Comparison of ENCODE assay signal across 12 cellular contexts in the genomic region with DNA sequence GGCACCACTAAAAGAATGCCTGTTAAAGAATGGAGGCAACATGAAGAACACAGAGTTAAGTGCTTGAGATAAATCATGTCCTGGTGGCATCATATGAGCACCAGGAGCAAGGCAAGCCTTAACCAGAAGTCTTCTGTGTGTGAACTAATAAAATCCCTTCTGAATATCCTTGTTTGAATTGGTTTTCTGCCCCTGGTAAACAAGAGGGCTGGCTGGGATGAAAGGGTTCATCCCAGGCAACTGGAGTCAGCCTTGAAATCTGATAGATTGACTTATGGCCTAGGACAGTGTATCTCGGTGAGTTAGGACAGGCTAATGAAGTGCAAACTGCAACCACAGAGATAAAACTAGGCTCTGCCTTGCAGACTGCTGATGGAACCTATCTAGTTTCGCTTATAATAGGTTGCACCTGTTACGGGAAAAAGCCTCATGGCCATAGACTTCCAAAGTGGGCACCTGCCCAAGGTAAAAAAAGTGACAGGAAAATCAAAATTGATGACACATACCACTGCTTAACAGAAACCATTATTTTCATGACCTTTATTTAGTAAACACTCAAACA.
"Had no signal": no experiment of that assay in that cellular context is flagged by ENCODE, and none has a peak within 500 bp of the region (broad histone marks: within the 10 kb centered on the region; RNA-seq: fewer than 3 reads in every experiment).

No MANE protein-coding gene starts in this region.

- H3K27ac Mint-ChIP-seq: activated naive CD8-positive, alpha-beta T cell; natural killer cell treated with Interleukin-12 subunit alpha and Interleukin-12 subunit beta and Interleukin-15 and Interleukin-18, amount 100 ng/mL, for 72 hours; stimulated activated memory B cell treated with anti-CD40 and anti-IgM and Interleukin-4, amounts not matched to agents 10 μg/mL and 1 μg/mL and 100 μg/mL, for 72 hours had no signal

- DNase-seq: activated effector memory CD4-positive, alpha-beta T cell treated with anti-CD3 and anti-CD28 coated beads, Interleukin-2, amount 50 U/mL, for 16 hours; brain microvascular endothelial cell; effector memory CD4-positive, alpha-beta T cell; heart left ventricle; left lung; psoas muscle; spleen; stimulated activated CD4-positive, alpha-beta T cell treated with anti-CD3 and anti-CD28 coated beads, Interleukin-1b, Interleukin-23, amount 100 ng/mL, for 48 hours; transverse colon had no signal

- H3K27me3 Mint-ChIP-seq: activated naive CD8-positive, alpha-beta T cell; natural killer cell treated with Interleukin-12 subunit alpha and Interleukin-12 subunit beta and Interleukin-15 and Interleukin-18, amount 100 ng/mL, for 72 hours; stimulated activated memory B cell treated with anti-CD40 and anti-IgM and Interleukin-4, amounts not matched to agents 10 μg/mL and 1 μg/mL and 100 μg/mL, for 72 hours had no signal

- H3K4me1 Mint-ChIP-seq: stimulated activated memory B cell treated with anti-CD40 and anti-IgM and Interleukin-4, amounts not matched to agents 10 μg/mL and 1 μg/mL and 100 μg/mL, for 72 hours had no signal

- H3K4me3 Mint-ChIP-seq: activated naive CD8-positive, alpha-beta T cell; natural killer cell treated with Interleukin-12 subunit alpha and Interleukin-12 subunit beta and Interleukin-15 and Interleukin-18, amount 100 ng/mL, for 72 hours; stimulated activated memory B cell treated with anti-CD40 and anti-IgM and Interleukin-4, amounts not matched to agents 10 μg/mL and 1 μg/mL and 100 μg/mL, for 72 hours had no signal

- H3K36me3 Mint-ChIP-seq: activated naive CD8-positive, alpha-beta T cell; stimulated activated memory B cell treated with anti-CD40 and anti-IgM and Interleukin-4, amounts not matched to agents 10 μg/mL and 1 μg/mL and 100 μg/mL, for 72 hours had no signal
